26 cellular contexts compared by ENCODE assay signal in the genomic region with DNA sequence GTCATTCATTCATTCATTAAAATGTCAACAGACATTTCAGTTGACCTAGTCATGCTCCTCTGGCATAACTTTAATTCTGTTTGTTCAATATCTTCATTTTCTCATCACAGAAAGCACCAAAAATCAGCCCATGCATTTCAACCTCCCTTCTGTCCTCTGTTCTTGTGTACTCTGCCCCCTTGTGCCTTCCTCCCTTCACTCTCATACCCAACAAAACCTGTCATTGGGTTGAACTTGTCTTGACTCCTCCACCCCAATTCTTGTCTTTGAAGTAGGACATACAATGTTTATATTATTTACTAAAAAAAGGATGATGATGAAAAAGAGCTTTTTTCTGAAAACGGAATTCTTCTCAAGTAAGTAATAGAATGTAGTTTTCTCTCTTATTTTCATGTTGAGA.
"Had no signal": no experiment of that assay in that cellular context is flagged by ENCODE, and none has a peak within 500 bp of the region (broad histone marks: within the 10 kb centered on the region; RNA-seq: fewer than 3 reads in every experiment).

No MANE protein-coding gene starts in this region.

- H3K4me3 Mint-ChIP-seq: activated naive CD8-positive, alpha-beta T cell treated with anti-CD3 and anti-CD28 coated beads for 36 hours; activated T-cell treated with anti-CD3 and anti-CD28 coated beads, Interleukin-2, amount 50 U/mL, for 4 hours; nephron; stimulated activated effector memory CD8-positive, alpha-beta T cell treated with anti-CD3 and anti-CD28 coated beads, Interleukin-12 subunit alpha, Interleukin-12 subunit beta, amount 100 ng/mL, for 72 hours had no signal

- FAIRE-seq: endothelial cell of umbilical vein, small intestine, urothelium cell line had no signal

- H3K9ac ChIP-seq: parathyroid adenoma had no signal

- H3K27ac Mint-ChIP-seq: activated T-helper 2 cell treated with anti-CD3 and anti-CD28 coated beads, Interferon-gamma antibody, Interleukin-2, Interleukin-4, amounts not matched to agents 10 μg/mL and 5 μg/mL and 100 μg/mL, durations not matched to agents 14 hours and 24 hours and 36 hours; nephron; stimulated activated effector memory CD8-positive, alpha-beta T cell treated with anti-CD3 and anti-CD28 coated beads, Interleukin-12 subunit alpha, Interleukin-12 subunit beta, amount 100 ng/mL, for 72 hours had no signal

- H3K36me3 ChIP-seq: heart left ventricle, stomach, suprapubic skin, tibial nerve had no signal

- ATAC-seq: activated T-cell treated with anti-CD3 and anti-CD28 coated beads, Interleukin-2, amount 50 U/mL, for 4 hours; esophagus mucosa; heart left ventricle; left ventricle myocardium superior; right cardiac atrium; stimulated activated effector memory CD8-positive, alpha-beta T cell treated with anti-CD3 and anti-CD28 coated beads, Interleukin-12 subunit alpha, Interleukin-12 subunit beta, amount 100 ng/mL, for 72 hours had no signal

- H3K79me2 ChIP-seq: parathyroid adenoma had no signal

- H3K4me1 ChIP-seq: parathyroid adenoma, suprapubic skin had no signal

- H3K4me1 Mint-ChIP-seq: nephron had no signal

- H3K9me3 ChIP-seq: heart left ventricle, stomach, suprapubic skin, tibial nerve had no signal

- H3K27ac ChIP-seq: heart left ventricle, parathyroid adenoma, stomach, suprapubic skin, tibial nerve, VCaP had no signal

- H3K27me3 ChIP-seq: heart left ventricle, stomach, suprapubic skin, tibial nerve had no signal

- H3K27me3 Mint-ChIP-seq: activated naive CD8-positive, alpha-beta T cell treated with anti-CD3 and anti-CD28 coated beads for 36 hours had no signal

- H3K4me3 ChIP-seq: heart left ventricle, stomach, suprapubic skin, tibial nerve had no signal

- H2AFZ ChIP-seq: parathyroid adenoma had no signal

- H3K9me3 Mint-ChIP-seq: stimulated activated effector memory CD8-positive, alpha-beta T cell treated with anti-CD3 and anti-CD28 coated beads, Interleukin-12 subunit alpha, Interleukin-12 subunit beta, amount 100 ng/mL, for 72 hours had no signal

- H3K36me3 Mint-ChIP-seq: stimulated activated effector memory CD8-positive, alpha-beta T cell treated with anti-CD3 and anti-CD28 coated beads, Interleukin-12 subunit alpha, Interleukin-12 subunit beta, amount 100 ng/mL, for 72 hours had no signal

- DNase-seq: activated CD4-positive, CD25-positive, alpha-beta regulatory T cell treated with anti-CD3 and anti-CD28 coated beads, Interleukin-2, amount 50 U/mL, for 72 hours; activated CD8-positive, alpha-beta memory T cell treated with anti-CD3 and anti-CD28 coated beads, Interleukin-2, amount 50 U/mL, for 4 hours; activated naive CD4-positive, alpha-beta T cell; activated naive CD8-positive, alpha-beta T cell treated with anti-CD3 and anti-CD28 coated beads for 36 hours; activated T-cell treated with anti-CD3 and anti-CD28 coated beads, Interleukin-2, amount 50 U/mL, for 4 hours; central memory CD4-positive, alpha-beta T cell; effector memory CD4-positive, alpha-beta T cell; heart left ventricle; left ventricle myocardium superior; mammary epithelial cell; midbrain; nucleus accumbens; right cardiac atrium; stimulated activated CD4-positive, alpha-beta T cell treated with anti-CD3 and anti-CD28 coated beads, Interleukin-2, amount 100 ng/mL, for 24 hours; stomach had no signal
